ENCODE assay signal across 10 cellular contexts in genomic region chr15:92908369-92909057, GRCh38. TPM values are rescaled to one million over a fixed set of nuclear protein-coding genes. Genes with fewer than 3 reads are reported as not detected.
DNase-seq lines count a peak whose midpoint lies in the region; ATAC-seq, FAIRE-seq and TF ChIP-seq lines count a peak whose summit lies in the region.
"Had no signal": no experiment of that assay in that cellular context is flagged by ENCODE, and none has a peak within 500 bp of the region (broad histone marks: within the 10 kb centered on the region; RNA-seq: fewer than 3 reads in every experiment).

No MANE protein-coding gene starts in this region.

- H3K4me1 ChIP-seq in kidney (ENCODE audit: control insufficient read depth in 1 of 2, insufficient read depth in 1 of 2, low read depth in 1 of 2, low read length in 2 of 2), result peaks cover 50 to 51% of the 10 kb centered on the region in 2 donors
- H3K4me1 ChIP-seq in stomach, result peaks cover 69 to 89% (median 82%) of the 10 kb centered on the region in 4 donors

- no peaks in the 10 kb centered on the region for H3K27me3 ChIP-seq in stomach

- H3K4me3 Mint-ChIP-seq in activated CD8-positive, alpha-beta T cell treated with anti-CD3 and anti-CD28 coated beads, Interleukin-2, amount 10 ng/mL, durations not matched to agents 7 days and 5 days, result peak overlapping the region; percentile 83

- POLR2A ChIA-PET in activated CD8-positive, alpha-beta T cell treated with anti-CD3 and anti-CD28 coated beads, Interleukin-2, amount 10 ng/mL, durations not matched to agents 7 days and 5 days (lab: Charles Lee), result interaction anchor here (0.7 to 11.6 kb wide), 10 partner anchors 7 to 111 kb away, joined by 3 to 594 read pairs (median 12); partner anchors contain the start of gene CHD2

- H3K27ac ChIP-seq in kidney (ENCODE audit: low read depth in 2 of 2, low read length in 2 of 2) (peak overlapping the region; percentile 84 to 94), stomach (peak overlapping the region; percentile 78 to 99 (median 96))

- H3K9me3 ChIP-seq in kidney (ENCODE audit: control insufficient read depth in 1 of 2, low read length in 2 of 2) (no peaks in the 10 kb centered on the region), stomach (no peaks in the 10 kb centered on the region)

- H3K4me3 ChIP-seq in kidney (ENCODE audit: low read length in 2 of 2) (peak overlapping the region; percentile 46 to 63), stomach (peak overlapping the region in 2 of 4 donors; percentile 13 to 20)

- in situ Hi-C loops in GM13976 (cut with MboI; ENCODE audit: low sequenced_read_pairs, unreplicated experiment), result no loop called here

- no peak for TF ChIP-seq EP300 in stomach (IDR thresholded peaks at IDR 0.05)

- no peak for TF ChIP-seq POLR2A in stomach (IDR thresholded peaks at IDR 0.05)

- H3K9ac ChIP-seq in kidney (ENCODE audit: low read length in 2 of 2), result peak overlapping the region; percentile 67 to 87

- 62 to 66% (median 63%) methylated on average over 8 of the region's 8 CpGs for WGBS in stomach, 5 donors

- ATAC-seq in activated CD8-positive, alpha-beta T cell treated with anti-CD3 and anti-CD28 coated beads, Interleukin-2, amount 10 ng/mL, durations not matched to agents 7 days and 5 days, result no peak

- DNase-seq in NOMO-1 treated with DMSO at 0.1 percent for 48 hours (lab: John Stamatoyannopoulos, UW; ENCODE audit: unreplicated experiment), result peak; percentile 37
- no peak for DNase-seq in NOMO-1 treated with dmso at 0.1 percent for 144 hours (lab: John Stamatoyannopoulos, UW; ENCODE audit: unreplicated experiment)
- no peak for DNase-seq in activated CD8-positive, alpha-beta T cell treated with anti-CD3 and anti-CD28 coated beads, Interleukin-2, amount 10 ng/mL, durations not matched to agents 7 days and 5 days
- no peak for DNase-seq in kidney
- no peak for DNase-seq in stomach
- DNase-seq in GM13976 (ENCODE audit: low spot score), result no peak
- no peak for DNase-seq in NCI-H510A treated with DMSO at 0.1 percent for 48 hours (lab: John Stamatoyannopoulos, UW)
- DNase-seq in NCI-H510A (lab: John Stamatoyannopoulos, UW), result no peak
- DNase-seq: NCI-H2029 treated with DMSO at 0.1 percent for 48 hours had no signal

- H3K27ac Mint-ChIP-seq in activated CD8-positive, alpha-beta T cell treated with anti-CD3 and anti-CD28 coated beads, Interleukin-2, amount 10 ng/mL, durations not matched to agents 7 days and 5 days, result peak overlapping the region; percentile 98

- intact Hi-C loops in kidney (cut with DNase I) (no loop called here), stomach (cut with DNase I; ENCODE audit: low total_unique reads) (no loop called here)

- H3K27me3 Mint-ChIP-seq in activated CD8-positive, alpha-beta T cell treated with anti-CD3 and anti-CD28 coated beads, Interleukin-2, amount 10 ng/mL, durations not matched to agents 7 days and 5 days (ENCODE audit: low read depth), result no peaks in the 10 kb centered on the region

- no peaks in the 10 kb centered on the region for H3K9me3 Mint-ChIP-seq in activated CD8-positive, alpha-beta T cell treated with anti-CD3 and anti-CD28 coated beads, Interleukin-2, amount 10 ng/mL, durations not matched to agents 7 days and 5 days (ENCODE audit: insufficient read depth)

- H3K4me1 Mint-ChIP-seq in activated CD8-positive, alpha-beta T cell treated with anti-CD3 and anti-CD28 coated beads, Interleukin-2, amount 10 ng/mL, durations not matched to agents 7 days and 5 days (ENCODE audit: low read depth), result peaks cover 83% of the 10 kb centered on the region

- H3K36me3 Mint-ChIP-seq in activated CD8-positive, alpha-beta T cell treated with anti-CD3 and anti-CD28 coated beads, Interleukin-2, amount 10 ng/mL, durations not matched to agents 7 days and 5 days (ENCODE audit: low read depth), result peaks cover 81% of the 10 kb centered on the region

- CTCF ChIA-PET in activated CD8-positive, alpha-beta T cell treated with anti-CD3 and anti-CD28 coated beads, Interleukin-2, amount 10 ng/mL, durations not matched to agents 7 days and 5 days (lab: Charles Lee), result interaction anchor here (0.6 to 4.0 kb wide), 12 partner anchors 8 to 111 kb away, joined by 3 to 46 read pairs (median 8); partner anchors contain the start of gene CHD2

- TF ChIP-seq CTCF in kidney (IDR thresholded peaks at IDR 0.05; ENCODE audit: borderline replicate concordance, extremely low read depth, insufficient read depth), result no peak
- TF ChIP-seq CTCF in stomach (IDR thresholded peaks at IDR 0.05), result no peak
- TF ChIP-seq CTCF in GM13976 (IDR thresholded peaks at IDR 0.05; ENCODE audit: borderline replicate concordance, control extremely low read depth, extremely low read depth, insufficient read depth, missing control alignments), result no peak

- no peak for FAIRE-seq in kidney (lab: Jason Lieb, UNC)
- FAIRE-seq: A204.1 had no signal

- H3K36me3 ChIP-seq in kidney (ENCODE audit: control insufficient read depth in 1 of 2, insufficient read depth in 2 of 2, low read length in 2 of 2), result peaks cover 0 to 3% of the 10 kb centered on the region in 2 donors
- peaks cover 0 to 12% (median 0%) of the 10 kb centered on the region in 4 donors for H3K36me3 ChIP-seq in stomach

RNA-seq across cellular contexts. Expression of gene CHD2, which starts 8.4 kb away (rescaled TPM):
- total RNA-seq in activated CD8-positive, alpha-beta T cell treated with anti-CD3 and anti-CD28 coated beads, Interleukin-2, amount 10 ng/mL, durations not matched to agents 7 days and 5 days, result 100 to 1,000 TPM; 137 to 144 TPM
- 137 TPM for total RNA-seq in kidney
- 22.5 TPM for polyA plus RNA-seq in kidney (ENCODE audit: insufficient read depth, low read depth, low replicate concordance)
- total RNA-seq in stomach, result 100 to 1,000 TPM; 124 to 833 (median 164) TPM
- 10 to 100 TPM; 21.5 to 29.5 (median 23.5) TPM for polyA plus RNA-seq in stomach
